12 cellular contexts compared by ENCODE assay signal in the genomic region with DNA sequence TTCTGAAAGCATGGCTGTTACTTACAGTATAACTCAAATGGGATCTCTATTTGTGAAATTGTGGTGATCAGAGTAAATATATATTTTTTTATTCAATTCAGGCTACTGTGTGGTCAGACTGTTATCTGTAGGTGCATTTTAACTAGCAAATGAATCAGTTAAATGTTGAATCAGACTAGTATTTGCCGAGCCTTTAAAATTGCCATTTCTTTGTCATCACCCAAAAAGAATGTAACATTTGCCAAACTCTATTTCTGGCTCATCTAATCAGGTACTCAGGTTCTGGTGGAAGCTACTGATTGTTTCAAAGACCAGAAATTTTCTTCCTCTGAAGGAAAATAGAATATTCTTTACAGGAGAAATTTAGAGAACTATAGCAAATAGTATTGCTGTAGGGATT. TPM values are rescaled to one million over a fixed set of nuclear protein-coding genes. Genes with fewer than 3 reads are reported as not detected.
DNase-seq lines count a peak whose midpoint lies in the region; ATAC-seq and TF ChIP-seq lines count a peak whose summit lies in the region.
"Had no signal": no experiment of that assay in that cellular context is flagged by ENCODE, and none has a peak within 500 bp of the region (broad histone marks: within the 10 kb centered on the region; RNA-seq: fewer than 3 reads in every experiment).

No MANE protein-coding gene starts in this region.

- H3K4me3 Mint-ChIP-seq in activated CD4-positive, alpha-beta T cell treated with anti-CD3 and anti-CD28 coated beads, Interleukin-2, amount 10 ng/mL, durations not matched to agents 7 days and 5 days = peak overlapping the region; percentile 99

- H3K27ac ChIP-seq in PC-9 (peak overlapping the region; percentile 83), rectal smooth muscle tissue (ENCODE audit: low read depth, low read length) (no peak overlapping the region)

- no peak overlapping the region for H3K9ac ChIP-seq in rectal smooth muscle tissue (ENCODE audit: low read length)

- POLR2A ChIA-PET in activated CD4-positive, alpha-beta T cell treated with anti-CD3 and anti-CD28 coated beads, Interleukin-2, amount 10 ng/mL, durations not matched to agents 7 days and 5 days (lab: Charles Lee) = no interaction called here
- POLR2A ChIA-PET in PC-9 (lab: Charles Lee; ENCODE audit: unreplicated experiment) = interaction anchor here (0.6 kb wide), 1 partner anchor 18 kb away, joined by 4 read pairs; no protein-coding TSS in a partner anchor
- POLR2A ChIA-PET in GM10248 (lab: Yijun Ruan, JAX) = no interaction called here

- peak overlapping the region; percentile 74 for H3K4me3 ChIP-seq in PC-9
- peak overlapping the region; percentile 86 for H3K4me3 ChIP-seq in epithelial cell of proximal tubule (ENCODE audit: low read depth, low read length)
- H3K4me3 ChIP-seq in rectal smooth muscle tissue (ENCODE audit: low read length) = peak overlapping the region; percentile 15

- DNase-seq in activated CD4-positive, alpha-beta T cell treated with anti-CD3 and anti-CD28 coated beads, Interleukin-2, amount 10 ng/mL, durations not matched to agents 7 days and 5 days = no peak
- DNase-seq in activated CD4-positive, alpha-beta T cell treated with anti-CD3 and anti-CD28 coated beads for 1 hour = no peak
- DNase-seq in PC-9 = peak in 1 of 2 experiments; percentile 35
- DNase-seq in epithelial cell of proximal tubule (ENCODE audit: low read depth) = no peak
- no peak for DNase-seq in GM10248 (ENCODE audit: extremely low spot score)
- no peak for DNase-seq in NCI-H345 (lab: John Stamatoyannopoulos, UW)
- DNase-seq: amniotic stem cell, SIG-M5, spleen, substantia nigra had no signal

- TF ChIP-seq CTCF in PC-9 (conservative IDR thresholded peaks at IDR 0.05) (no peak), epithelial cell of proximal tubule (conservative IDR thresholded peaks at IDR 0.05; ENCODE audit: low read depth, low read length) (no peak), GM10248 (IDR thresholded peaks at IDR 0.05; ENCODE audit: control extremely low read depth, extremely low read depth, low read depth, missing control alignments) (no peak)

- peaks cover 20% of the 10 kb centered on the region for H4K20me1 ChIP-seq in PC-9 (ENCODE audit: insufficient read depth)

- no TSS peak for BruUV-seq in PC-9 (replicated peaks; lab: Mats Ljungman, UMichigan)

- no peak overlapping the region for H3K27ac Mint-ChIP-seq in activated CD4-positive, alpha-beta T cell treated with anti-CD3 and anti-CD28 coated beads, Interleukin-2, amount 10 ng/mL, durations not matched to agents 7 days and 5 days

- H3K4me2 ChIP-seq in PC-9 = peak overlapping the region; percentile 80

- H2AFZ ChIP-seq in PC-9 = no peak overlapping the region

- H3K9me2 ChIP-seq in PC-9 (ENCODE audit: insufficient read depth) = no peaks in the 10 kb centered on the region

- H3K9me3 Mint-ChIP-seq in activated CD4-positive, alpha-beta T cell treated with anti-CD3 and anti-CD28 coated beads, Interleukin-2, amount 10 ng/mL, durations not matched to agents 7 days and 5 days = no peaks in the 10 kb centered on the region

- peaks cover 54% of the 10 kb centered on the region for H3K79me2 ChIP-seq in PC-9 (ENCODE audit: low read depth)

- intact Hi-C loops in PC-9 (cut with micrococcal nuclease; ENCODE audit: unreplicated experiment) = no loop called here

- no peaks in the 10 kb centered on the region for H3K27me3 Mint-ChIP-seq in activated CD4-positive, alpha-beta T cell treated with anti-CD3 and anti-CD28 coated beads, Interleukin-2, amount 10 ng/mL, durations not matched to agents 7 days and 5 days

- H3K27me3 ChIP-seq in PC-9 (ENCODE audit: insufficient read depth, low read depth) (no peaks in the 10 kb centered on the region), rectal smooth muscle tissue (ENCODE audit: control insufficient read depth, insufficient read depth, low read length) (no peaks in the 10 kb centered on the region)
- H3K27me3 ChIP-seq: spleen had no signal

- H3K9me3 ChIP-seq in PC-9 (ENCODE audit: insufficient read depth, low read depth) = no peaks in the 10 kb centered on the region
- H3K9me3 ChIP-seq: spleen had no signal

- peaks cover 37% of the 10 kb centered on the region for H3F3A ChIP-seq in PC-9 (ENCODE audit: insufficient read depth, low read depth)

- no peaks in the 10 kb centered on the region for H3K36me3 ChIP-seq in PC-9 (ENCODE audit: low read depth)
- H3K36me3 ChIP-seq in rectal smooth muscle tissue (ENCODE audit: control insufficient read depth, insufficient read depth, low read length) = peaks cover 4% of the 10 kb centered on the region

- ATAC-seq in GM19397 (IDR thresholded peaks at IDR 0.05; ENCODE audit: unreplicated experiment) = no peak

- H3K4me1 Mint-ChIP-seq in activated CD4-positive, alpha-beta T cell treated with anti-CD3 and anti-CD28 coated beads, Interleukin-2, amount 10 ng/mL, durations not matched to agents 7 days and 5 days = peaks cover 54% of the 10 kb centered on the region

- CTCF ChIA-PET in activated CD4-positive, alpha-beta T cell treated with anti-CD3 and anti-CD28 coated beads, Interleukin-2, amount 10 ng/mL, durations not matched to agents 7 days and 5 days (lab: Charles Lee) = no interaction called here
- CTCF ChIA-PET in PC-9 (lab: Charles Lee) = no interaction called here
- CTCF ChIA-PET in GM10248 (lab: Yijun Ruan, JAX) = interaction anchor here (1.0 to 2.4 kb wide), 6 partner anchors 20 to 272 kb away, joined by 3 to 5 read pairs (median 4); a partner anchor contains a TSS

- H3K36me3 Mint-ChIP-seq in activated CD4-positive, alpha-beta T cell treated with anti-CD3 and anti-CD28 coated beads, Interleukin-2, amount 10 ng/mL, durations not matched to agents 7 days and 5 days (ENCODE audit: low read depth) = peaks cover 18% of the 10 kb centered on the region

- H3K4me1 ChIP-seq in PC-9 (replicated peaks; ENCODE audit: insufficient read depth) (peaks cover 32% of the 10 kb centered on the region), rectal smooth muscle tissue (ENCODE audit: control insufficient read depth, insufficient read depth, low read length) (peaks cover 20% of the 10 kb centered on the region)

RNA-seq across cellular contexts. Expression of a gene that starts 1.8 kb away (rescaled TPM):
- 10 to 100 TPM; 44.8 to 53.5 TPM for total RNA-seq in activated CD4-positive, alpha-beta T cell treated with anti-CD3 and anti-CD28 coated beads, Interleukin-2, amount 10 ng/mL, durations not matched to agents 7 days and 5 days
- total RNA-seq in PC-9 (2021) (43.8 and 51.7 TPM in 2 replicates), epithelial cell of proximal tubule (33.7 and 46.7 TPM in 2 replicates)

RNA-seq across cellular contexts. Expression of a gene that starts 2.7 kb away (rescaled TPM):
- 10 to 100 TPM; 37.3 to 42.4 TPM for total RNA-seq in activated CD4-positive, alpha-beta T cell treated with anti-CD3 and anti-CD28 coated beads, Interleukin-2, amount 10 ng/mL, durations not matched to agents 7 days and 5 days
- total RNA-seq in PC-9 (2021) (55.9 and 59.3 TPM in 2 replicates), epithelial cell of proximal tubule (57.6 and 60.9 TPM in 2 replicates)

RNA-seq across cellular contexts. Expression of a gene that starts 19.5 kb away (rescaled TPM):
- total RNA-seq in activated CD4-positive, alpha-beta T cell treated with anti-CD3 and anti-CD28 coated beads, Interleukin-2, amount 10 ng/mL, durations not matched to agents 7 days and 5 days = under 1 TPM; 0.21 to 0.25 TPM
- 0.40 TPM in 1 of 2 replicates, not detected in the other for total RNA-seq in PC-9 (2021)
- total RNA-seq in epithelial cell of proximal tubule = 0.14 and 1.5 TPM in 2 replicates

Comparison
In these comparisons a context has a peak if more than half of its experiments do, and no peak if none do; other contexts are left out.
1. H3K4me3 ChIP-seq: peak in every context shown above with its lines; median percentile 86 in epithelial cell of proximal tubule; 74 in PC-9; 15 in rectal smooth muscle tissue.